23 cellular contexts compared by ENCODE assay signal in genomic region chr5:71737931-71738539, GRCh38. TPM values are rescaled to one million over a fixed set of nuclear protein-coding genes. Genes with fewer than 3 reads are reported as not detected.
DNase-seq lines count a peak whose midpoint lies in the region; ATAC-seq, FAIRE-seq and TF ChIP-seq lines count a peak whose summit lies in the region.
"Had no signal": no experiment of that assay in that cellular context is flagged by ENCODE, and none has a peak within 500 bp of the region (broad histone marks: within the 10 kb centered on the region; RNA-seq: fewer than 3 reads in every experiment).

No MANE protein-coding gene starts in this region.

- H3K4me3 ChIP-seq in A549 (no peak overlapping the region), HEK293 (ENCODE audit: low read depth, low read length) (no peak overlapping the region)
- H3K4me3 ChIP-seq: BLaER1 treated with 17β-estradiol and CSF1 and Interleukin-3, amounts not matched to agents 10 nM and 100 nM; GM23248; HAP-1 had no signal

- 58% methylated on average over 7 of the region's 7 CpGs for WGBS in A549 (ENCODE audit: missing lambda C conversion rate)

- H3K36me3 ChIP-seq in HEK293 (ENCODE audit: control insufficient read depth in 2 of 2, insufficient read depth in 1 of 2, low read length in 2 of 2): no peaks in the 10 kb centered on the region
- H3K36me3 ChIP-seq: BE2C; BLaER1 treated with 17β-estradiol and CSF1 and Interleukin-3, amounts not matched to agents 10 nM and 100 nM; HAP-1 had no signal

- no peak for FAIRE-seq in A549 (lab: Jason Lieb, UNC)
- FAIRE-seq: A204.1, G401.6 had no signal

- DNase-seq in A549 (ENCODE audit: low read depth in 1 of 2, low spot score in 1 of 2): no peak
- DNase-seq in mucosa of gallbladder (ENCODE audit: low spot score): peak; percentile 74
- DNase-seq in cerebellum (ENCODE audit: low spot score): no peak
- DNase-seq in NOMO-1 treated with DMSO at 0.1 percent for 48 hours (lab: John Stamatoyannopoulos, UW; ENCODE audit: unreplicated experiment): no peak
- no peak for DNase-seq in DMS 273 treated with DMSO at 0.1 percent for 48 hours (lab: John Stamatoyannopoulos, UW)
- DNase-seq in inferior parietal cortex (ENCODE audit: extremely low spot score): no peak
- DNase-seq: ACHN; AML-193; BE2C; CD4-positive, alpha-beta T cell; CD8-positive, alpha-beta memory T cell; DMS153; DND-41; GM23248 had no signal

- H3K4me2 ChIP-seq in A549: no peak overlapping the region

- CTCF ChIA-PET in A549 (lab: Yijun Ruan, JAX) (interaction anchor here (0.8 to 0.9 kb wide), 2 partner anchors 8 to 40 kb away, joined by 3 read pairs; no protein-coding TSS in a partner anchor), HEK293 (lab: Yijun Ruan, JAX) (interaction anchor here (0.7 kb wide), 1 partner anchor 156 kb away, joined by 3 read pairs; no protein-coding TSS in a partner anchor)

- TF ChIP-seq POLR2A in A549 (IDR thresholded peaks at IDR 0.05; ENCODE audit: low read length): no peak

- H3K4me1 ChIP-seq in A549: no peaks in the 10 kb centered on the region
- H3K4me1 ChIP-seq in HEK293 (ENCODE audit: control insufficient read depth, insufficient read depth, low read length): no peaks in the 10 kb centered on the region
- H3K4me1 ChIP-seq: BE2C, HAP-1 had no signal

- TF ChIP-seq RAD21 in A549 (conservative IDR thresholded peaks at IDR 0.05 in 1 of 2, IDR thresholded peaks at IDR 0.05 in 1 of 2): no peak

- H3K9me3 ChIP-seq in A549 (no peaks in the 10 kb centered on the region), HEK293 (ENCODE audit: control insufficient read depth, insufficient read depth, low read depth, low read length) (no peaks in the 10 kb centered on the region)
- H3K9me3 ChIP-seq: BE2C; BLaER1 treated with 17β-estradiol and CSF1 and Interleukin-3, amounts not matched to agents 10 nM and 100 nM; HAP-1 had no signal

- H3K27ac ChIP-seq in A549 (no peak overlapping the region), HEK293 (ENCODE audit: extremely low read depth, low read depth, low read length) (no peak overlapping the region), VCaP (peak overlapping the region; percentile 45; the same call in 1 of the 2 replicates)
- H3K27ac ChIP-seq: 22Rv1; BLaER1 treated with 17β-estradiol and CSF1 and Interleukin-3, amounts not matched to agents 10 nM and 100 nM; GM23248 had no signal

- TF ChIP-seq CTCF in A549 (IDR thresholded peaks at IDR 0.05) (no peak), HEK293 (tag by site-specific recombination; IDR thresholded peaks at IDR 0.05) (no peak), VCaP (conservative IDR thresholded peaks at IDR 0.05) (no peak)

- ATAC-seq in A549: no peak

- no peak for TF ChIP-seq EP300 in A549 (IDR thresholded peaks at IDR 0.05)

- POLR2A ChIA-PET in A549 (lab: Yijun Ruan, JAX) (no interaction called here), HEK293 (lab: Yijun Ruan, JAX) (no interaction called here)

TF ChIP-seq in A549, 52 proteins besides CTCF, POLR2A, EP300 and RAD21:
- TF ChIP-seq, protein P1, sequence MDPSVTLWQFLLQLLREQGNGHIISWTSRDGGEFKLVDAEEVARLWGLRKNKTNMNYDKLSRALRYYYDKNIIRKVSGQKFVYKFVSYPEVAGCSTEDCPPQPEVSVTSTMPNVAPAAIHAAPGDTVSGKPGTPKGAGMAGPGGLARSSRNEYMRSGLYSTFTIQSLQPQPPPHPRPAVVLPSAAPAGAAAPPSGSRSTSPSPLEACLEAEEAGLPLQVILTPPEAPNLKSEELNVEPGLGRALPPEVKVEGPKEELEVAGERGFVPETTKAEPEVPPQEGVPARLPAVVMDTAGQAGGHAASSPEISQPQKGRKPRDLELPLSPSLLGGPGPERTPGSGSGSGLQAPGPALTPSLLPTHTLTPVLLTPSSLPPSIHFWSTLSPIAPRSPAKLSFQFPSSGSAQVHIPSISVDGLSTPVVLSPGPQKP (IDR thresholded peaks at IDR 0.05; ENCODE audit: low read depth, low read length): no peak
- TF ChIP-seq ZSCAN20 (CRISPR knock-in tag; IDR thresholded peaks at IDR 0.05) (no peak), MYC (IDR thresholded peaks at IDR 0.05; ENCODE audit: borderline replicate concordance, low read length) (no peak), PHF8 (IDR thresholded peaks at IDR 0.05; ENCODE audit: borderline replicate concordance, low read depth) (no peak), BCL3 (IDR thresholded peaks at IDR 0.05) (no peak), ZC3H11A (IDR thresholded peaks at IDR 0.05) (peak; percentile 79)
TF ChIP-seq in A549: peak in this region for 1.

TF ChIP-seq in HEK293, 187 proteins besides CTCF, POLR2A, EP300 and RAD21 (continues in another document):
- TF ChIP-seq, protein P2, sequence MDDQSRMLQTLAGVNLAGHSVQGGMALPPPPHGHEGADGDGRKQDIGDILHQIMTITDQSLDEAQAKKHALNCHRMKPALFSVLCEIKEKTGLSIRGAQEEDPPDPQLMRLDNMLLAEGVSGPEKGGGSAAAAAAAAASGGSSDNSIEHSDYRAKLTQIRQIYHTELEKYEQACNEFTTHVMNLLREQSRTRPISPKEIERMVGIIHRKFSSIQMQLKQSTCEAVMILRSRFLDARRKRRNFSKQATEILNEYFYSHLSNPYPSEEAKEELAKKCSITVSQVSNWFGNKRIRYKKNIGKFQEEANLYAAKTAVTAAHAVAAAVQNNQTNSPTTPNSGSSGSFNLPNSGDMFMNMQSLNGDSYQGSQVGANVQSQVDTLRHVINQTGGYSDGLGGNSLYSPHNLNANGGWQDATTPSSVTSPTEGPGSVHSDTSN (CRISPR knock-in tag; IDR thresholded peaks at IDR 0.05): no peak
- TF ChIP-seq ZNF521 (tag by site-specific recombination; IDR thresholded peaks at IDR 0.05) (no peak), GLI4 (tag by site-specific recombination; IDR thresholded peaks at IDR 0.05) (no peak), ZNF112 (tag by site-specific recombination; IDR thresholded peaks at IDR 0.05) (no peak), ZNF560 (tag by site-specific recombination; IDR thresholded peaks at IDR 0.05; ENCODE audit: borderline replicate concordance) (0 out of 2 replicates have a peak, but pooled peaks have one; percentile 26), ZNF623 (tag by site-specific recombination; IDR thresholded peaks at IDR 0.05) (0 out of 2 replicates have a peak, but pooled peaks have one; percentile 37), KLF8 (tag by site-specific recombination; IDR thresholded peaks at IDR 0.05) (no peak)
- TF ChIP-seq, protein P3, sequence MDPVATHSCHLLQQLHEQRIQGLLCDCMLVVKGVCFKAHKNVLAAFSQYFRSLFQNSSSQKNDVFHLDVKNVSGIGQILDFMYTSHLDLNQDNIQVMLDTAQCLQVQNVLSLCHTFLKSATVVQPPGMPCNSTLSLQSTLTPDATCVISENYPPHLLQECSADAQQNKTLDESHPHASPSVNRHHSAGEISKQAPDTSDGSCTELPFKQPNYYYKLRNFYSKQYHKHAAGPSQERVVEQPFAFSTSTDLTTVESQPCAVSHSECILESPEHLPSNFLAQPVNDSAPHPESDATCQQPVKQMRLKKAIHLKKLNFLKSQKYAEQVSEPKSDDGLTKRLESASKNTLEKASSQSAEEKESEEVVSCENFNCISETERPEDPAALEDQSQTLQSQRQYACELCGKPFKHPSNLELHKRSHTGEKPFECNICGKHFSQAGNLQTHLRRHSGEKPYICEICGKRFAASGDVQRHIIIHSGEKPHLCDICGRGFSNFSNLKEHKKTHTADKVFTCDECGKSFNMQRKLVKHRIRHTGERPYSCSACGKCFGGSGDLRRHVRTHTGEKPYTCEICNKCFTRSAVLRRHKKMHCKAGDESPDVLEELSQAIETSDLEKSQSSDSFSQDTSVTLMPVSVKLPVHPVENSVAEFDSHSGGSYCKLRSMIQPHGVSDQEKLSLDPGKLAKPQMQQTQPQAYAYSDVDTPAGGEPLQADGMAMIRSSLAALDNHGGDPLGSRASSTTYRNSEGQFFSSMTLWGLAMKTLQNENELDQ (tag by site-specific recombination; IDR thresholded peaks at IDR 0.05; ENCODE audit: low read depth): no peak
- TF ChIP-seq, protein P4, sequence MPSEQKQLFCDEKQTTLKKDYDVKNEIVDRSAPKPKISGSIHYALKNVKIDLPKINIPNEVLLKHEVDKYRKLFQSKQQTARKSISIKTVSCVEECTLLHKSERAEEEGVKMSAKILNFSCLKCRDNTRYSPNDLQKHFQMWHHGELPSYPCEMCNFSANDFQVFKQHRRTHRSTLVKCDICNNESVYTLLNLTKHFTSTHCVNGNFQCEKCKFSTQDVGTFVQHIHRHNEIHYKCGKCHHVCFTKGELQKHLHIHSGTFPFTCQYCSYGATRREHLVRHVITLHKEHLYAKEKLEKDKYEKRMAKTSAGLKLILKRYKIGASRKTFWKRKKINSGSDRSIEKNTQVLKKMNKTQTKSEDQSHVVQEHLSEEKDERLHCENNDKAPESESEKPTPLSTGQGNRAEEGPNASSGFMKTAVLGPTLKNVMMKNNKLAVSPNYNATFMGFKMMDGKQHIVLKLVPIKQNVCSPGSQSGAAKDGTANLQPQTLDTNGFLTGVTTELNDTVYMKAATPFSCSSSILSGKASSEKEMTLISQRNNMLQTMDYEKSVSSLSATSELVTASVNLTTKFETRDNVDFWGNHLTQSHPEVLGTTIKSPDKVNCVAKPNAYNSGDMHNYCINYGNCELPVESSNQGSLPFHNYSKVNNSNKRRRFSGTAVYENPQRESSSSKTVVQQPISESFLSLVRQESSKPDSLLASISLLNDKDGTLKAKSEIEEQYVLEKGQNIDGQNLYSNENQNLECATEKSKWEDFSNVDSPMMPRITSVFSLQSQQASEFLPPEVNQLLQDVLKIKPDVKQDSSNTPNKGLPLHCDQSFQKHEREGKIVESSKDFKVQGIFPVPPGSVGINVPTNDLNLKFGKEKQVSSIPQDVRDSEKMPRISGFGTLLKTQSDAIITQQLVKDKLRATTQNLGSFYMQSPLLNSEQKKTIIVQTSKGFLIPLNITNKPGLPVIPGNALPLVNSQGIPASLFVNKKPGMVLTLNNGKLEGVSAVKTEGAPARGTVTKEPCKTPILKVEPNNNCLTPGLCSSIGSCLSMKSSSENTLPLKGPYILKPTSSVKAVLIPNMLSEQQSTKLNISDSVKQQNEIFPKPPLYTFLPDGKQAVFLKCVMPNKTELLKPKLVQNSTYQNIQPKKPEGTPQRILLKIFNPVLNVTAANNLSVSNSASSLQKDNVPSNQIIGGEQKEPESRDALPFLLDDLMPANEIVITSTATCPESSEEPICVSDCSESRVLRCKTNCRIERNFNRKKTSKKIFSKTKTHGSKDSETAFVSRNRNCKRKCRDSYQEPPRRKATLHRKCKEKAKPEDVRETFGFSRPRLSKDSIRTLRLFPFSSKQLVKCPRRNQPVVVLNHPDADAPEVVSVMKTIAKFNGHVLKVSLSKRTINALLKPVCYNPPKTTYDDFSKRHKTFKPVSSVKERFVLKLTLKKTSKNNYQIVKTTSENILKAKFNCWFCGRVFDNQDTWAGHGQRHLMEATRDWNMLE (tag by site-specific recombination; conservative IDR thresholded peaks at IDR 0.05; ENCODE audit: low read depth): peak; percentile 63; the same call in 1 of the 2 replicates

RNA-seq across cellular contexts. Expression of gene CARTPT, which starts 19.0 kb away (rescaled TPM):
- polyA plus RNA-seq in A549 (2011; rRNA removed) (not detected in 2 replicates), A549 (2017; fragmentation: RNase III; extraction: RNeasy Plus Mini Kit Qiagen cat#74134 plus additional on column Dnase treatment) (not detected in 3 replicates)
- not detected in 2 replicates for polyA plus RNA-seq in A549 (2012; cell fraction: cytosol; rRNA removed)
- polyA plus RNA-seq in A549 (2012; cell fraction: nucleus; rRNA removed): not detected in 2 replicates
- not detected in 2 replicates for polyA minus RNA-seq in A549 (2011; rRNA and poly(A)+ RNA removed)
- total RNA-seq in mucosa of gallbladder (0.23 TPM), cerebellum (not detected)
- total RNA-seq: CD4-positive, alpha-beta T cell; CD8-positive, alpha-beta memory T cell; GM23248; H4 had no signal
- polyA plus RNA-seq: CD14-positive monocyte; CD8-positive, alpha-beta memory T cell; GM23248 had no signal
